Comparison of ENCODE assay signal across 8 cellular contexts in the genomic region with DNA sequence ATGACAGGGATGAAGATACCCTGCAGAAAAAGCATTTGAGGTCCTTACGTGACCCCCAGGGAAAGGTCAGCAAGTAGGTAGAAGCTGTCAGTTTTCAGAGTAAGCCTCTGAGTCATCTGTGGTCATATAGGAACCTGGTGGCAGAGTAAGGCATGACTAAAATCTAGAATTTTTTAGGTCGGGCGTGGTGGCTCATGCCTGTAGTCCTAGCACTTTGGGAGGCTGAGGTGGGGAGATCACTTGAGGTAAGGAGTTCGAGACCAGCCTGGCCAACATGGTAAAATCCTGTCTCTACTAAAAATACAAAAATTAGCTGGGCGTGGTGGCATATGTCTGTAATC. TPM values are rescaled to one million over a fixed set of nuclear protein-coding genes. Genes with fewer than 3 reads are reported as not detected.
A peak's percentile ranks its signal among the peaks of the same experiment; 100 is the strongest.
DNase-seq lines count a peak whose midpoint lies in the region; ATAC-seq, FAIRE-seq and TF ChIP-seq lines count a peak whose summit lies in the region.
"Not testable (repeated sequence)": the region's sequence is repeated elsewhere in the genome, so short reads cannot be mapped to it uniquely, and the experiment has no call there.

No MANE protein-coding gene starts in this region.

- POLR2A ChIA-PET in activated CD8-positive, alpha-beta T cell treated with anti-CD3 and anti-CD28 coated beads, Interleukin-2, amount 10 ng/mL, durations not matched to agents 7 days and 5 days (lab: Charles Lee): interaction anchor here (1.5 kb wide), 1 partner anchor 189 kb away, joined by 3 read pairs; a partner anchor contains a TSS

- DNase-seq in A172 (ENCODE audit: low spot score) (peak; percentile 55), GM18507 (ENCODE audit: extremely low spot score, insufficient read length, low read depth) (peak; percentile 28), HT1080 (ENCODE audit: low read depth) (peak; percentile 73), SW480 (ENCODE audit: low spot score) (peak; percentile 23), foreskin fibroblast (peak; percentile 4 to 13)
- peak; percentile 59 for DNase-seq in activated CD8-positive, alpha-beta T cell treated with anti-CD3 and anti-CD28 coated beads, Interleukin-2, amount 10 ng/mL, durations not matched to agents 7 days and 5 days
- peak; percentile 54 to 69 for DNase-seq in activated naive CD4-positive, alpha-beta T cell treated with anti-CD3 and anti-CD28 coated beads, Interleukin-2, amount 50 U/mL, for 72 hours (ENCODE audit: low spot score in 2 of 2)
- DNase-seq in stimulated activated CD4-positive, alpha-beta T cell treated with anti-CD3 and anti-CD28 coated beads, Interleukin-4, amount 100 ng/mL, for 48 hours (ENCODE audit: low read depth in 2 of 2): peak; percentile 42 to 47

- CTCF ChIA-PET in activated CD8-positive, alpha-beta T cell treated with anti-CD3 and anti-CD28 coated beads, Interleukin-2, amount 10 ng/mL, durations not matched to agents 7 days and 5 days (lab: Charles Lee): not testable (repeated sequence)

- peaks cover 36% of the 10 kb centered on the region for H3K36me3 Mint-ChIP-seq in activated CD8-positive, alpha-beta T cell treated with anti-CD3 and anti-CD28 coated beads, Interleukin-2, amount 10 ng/mL, durations not matched to agents 7 days and 5 days (ENCODE audit: low read depth)
- H3K36me3 Mint-ChIP-seq in activated naive CD4-positive, alpha-beta T cell treated with anti-CD3 and anti-CD28 coated beads, Interleukin-2, amount 50 U/mL, for 72 hours: not testable (repeated sequence)

- H3K4me3 ChIP-seq in foreskin fibroblast (ENCODE audit: low read depth in 1 of 2, low read length in 2 of 2): not testable (repeated sequence)

- H3K4me1 Mint-ChIP-seq in activated CD8-positive, alpha-beta T cell treated with anti-CD3 and anti-CD28 coated beads, Interleukin-2, amount 10 ng/mL, durations not matched to agents 7 days and 5 days (ENCODE audit: low read depth): peaks cover 14% of the 10 kb centered on the region

- peak; percentile 77 for ATAC-seq in activated CD8-positive, alpha-beta T cell treated with anti-CD3 and anti-CD28 coated beads, Interleukin-2, amount 10 ng/mL, durations not matched to agents 7 days and 5 days
- peak; percentile 99 for ATAC-seq in activated naive CD4-positive, alpha-beta T cell treated with anti-CD3 and anti-CD28 coated beads, Interleukin-2, amount 50 U/mL, for 72 hours

- not testable (repeated sequence) for H3K4me3 Mint-ChIP-seq in activated CD8-positive, alpha-beta T cell treated with anti-CD3 and anti-CD28 coated beads, Interleukin-2, amount 10 ng/mL, durations not matched to agents 7 days and 5 days

- not testable (repeated sequence) for H3K27ac Mint-ChIP-seq in activated CD8-positive, alpha-beta T cell treated with anti-CD3 and anti-CD28 coated beads, Interleukin-2, amount 10 ng/mL, durations not matched to agents 7 days and 5 days; activated naive CD4-positive, alpha-beta T cell treated with anti-CD3 and anti-CD28 coated beads, Interleukin-2, amount 50 U/mL, for 72 hours

- FAIRE-seq in GM18507 (lab: Jason Lieb, UNC): not testable (repeated sequence)

- not testable (repeated sequence) for TF ChIP-seq CTCF in foreskin fibroblast (IDR thresholded peaks at IDR 0.05; ENCODE audit: low read depth, low read length)

- not testable (repeated sequence) for H3K9me3 Mint-ChIP-seq in activated CD8-positive, alpha-beta T cell treated with anti-CD3 and anti-CD28 coated beads, Interleukin-2, amount 10 ng/mL, durations not matched to agents 7 days and 5 days (ENCODE audit: insufficient read depth); activated naive CD4-positive, alpha-beta T cell treated with anti-CD3 and anti-CD28 coated beads, Interleukin-2, amount 50 U/mL, for 72 hours

- H3K27me3 Mint-ChIP-seq in activated CD8-positive, alpha-beta T cell treated with anti-CD3 and anti-CD28 coated beads, Interleukin-2, amount 10 ng/mL, durations not matched to agents 7 days and 5 days (ENCODE audit: low read depth): not testable (repeated sequence)

RNA-seq across cellular contexts. Expression of a gene that starts 56.8 kb away (rescaled TPM):
- 11.3 and 14.5 TPM in 2 replicates for total RNA-seq in A172 (2014; rRNA removed; shearing (Covaris generic))
- 10.8 and 10.9 TPM in 2 replicates for total RNA-seq in HT1080 (2014; rRNA removed; shearing (Covaris generic))
- polyA plus RNA-seq in HT1080 (2015; cell fraction: cytosol; rRNA removed): 5.6 and 6.1 TPM in 2 replicates
- polyA plus RNA-seq in HT1080 (2015; cell fraction: nucleus; rRNA removed): 26.4 and 26.8 TPM in 2 replicates
- total RNA-seq in activated CD8-positive, alpha-beta T cell treated with anti-CD3 and anti-CD28 coated beads, Interleukin-2, amount 10 ng/mL, durations not matched to agents 7 days and 5 days: 10 to 100 TPM; 21.6 to 25.0 TPM
- total RNA-seq in activated naive CD4-positive, alpha-beta T cell treated with anti-CD3 and anti-CD28 coated beads, Interleukin-2, amount 50 U/mL, for 72 hours: 10 to 100 TPM; 17.5 to 27.0 TPM

Comparison
In these comparisons a context has a peak if more than half of its experiments do, and no peak if none do; other contexts are left out.
1. DNase-seq: peak in every context shown above with its lines; median percentile 73 in HT1080; 62 in activated naive CD4-positive, alpha-beta T cell treated with anti-CD3 and anti-CD28 coated beads, Interleukin-2, amount 50 U/mL, for 72 hours; 59 in activated CD8-positive, alpha-beta T cell treated with anti-CD3 and anti-CD28 coated beads, Interleukin-2, amount 10 ng/mL, durations not matched to agents 7 days and 5 days; 55 in A172; 44 in stimulated activated CD4-positive, alpha-beta T cell treated with anti-CD3 and anti-CD28 coated beads, Interleukin-4, amount 100 ng/mL, for 48 hours; 28 in GM18507; 23 in SW480; 8 in foreskin fibroblast.